Comparison of ENCODE assay signal across 15 cellular contexts in the genomic region with DNA sequence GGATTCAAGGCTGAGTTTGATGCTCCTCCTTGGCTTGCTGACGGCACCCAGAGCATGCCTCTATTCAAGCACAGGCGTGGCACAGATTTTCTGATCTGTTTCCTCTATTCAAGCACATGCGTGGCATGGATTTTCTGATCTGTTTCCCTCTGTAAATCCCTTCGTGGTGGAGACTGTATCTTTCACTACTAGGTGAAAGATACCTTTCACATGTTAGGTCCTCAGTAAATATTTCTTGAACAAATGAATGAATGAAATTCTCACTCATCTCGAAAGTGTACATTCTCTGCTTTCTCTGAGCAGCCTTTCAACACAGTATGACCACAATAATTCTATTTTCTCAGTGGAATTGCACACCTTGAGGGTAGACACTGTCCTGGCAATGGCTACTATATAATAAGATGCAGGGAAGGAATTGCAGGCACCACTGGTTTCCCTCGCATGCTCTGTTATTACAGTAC.
DNase-seq lines count a peak whose midpoint lies in the region; ATAC-seq, FAIRE-seq and TF ChIP-seq lines count a peak whose summit lies in the region.
"Had no signal": no experiment of that assay in that cellular context is flagged by ENCODE, and none has a peak within 500 bp of the region (broad histone marks: within the 10 kb centered on the region; RNA-seq: fewer than 3 reads in every experiment).

No MANE protein-coding gene starts in this region.

- H3K4me1 ChIP-seq in GM12878 (ENCODE audit: control insufficient read depth, insufficient read depth, low read length): peaks cover 37% of the 10 kb centered on the region
- H3K4me1 ChIP-seq: neural progenitor cell had no signal

- no peaks in the 10 kb centered on the region for H4K20me1 ChIP-seq in GM12878 (ENCODE audit: control insufficient read depth, insufficient read depth)

- DNase-seq in GM12878 (ENCODE audit: low read depth, low spot score): no peak
- no peak for DNase-seq in GM03348 (ENCODE audit: low spot score)
- DNase-seq in NCI-H1436 (lab: John Stamatoyannopoulos, UW): no peak
- DNase-seq in mesenteric fat pad (ENCODE audit: low spot score): no peak
- DNase-seq in H7: no peak
- DNase-seq: activated CD4-positive, alpha-beta T cell treated with anti-CD3 and anti-CD28 coated beads, Interleukin-2, amount 10 ng/mL, durations not matched to agents 24 days and 14 days; amygdala; C1 segment of cervical spinal cord; NCI-H2081 had no signal

- TF ChIP-seq EP300 in GM12878 (IDR thresholded peaks at IDR 0.05; ENCODE audit: borderline replicate concordance in 1 of 2, control insufficient read depth in 1 of 2, low read depth in 2 of 2, low read length in 2 of 2): no peak

- no peak for TF ChIP-seq POLR2A in GM12878 (IDR thresholded peaks at IDR 0.05; ENCODE audit: low read depth, low read length)

- peak overlapping the region; percentile 30; the same call in 1 of the 2 replicates for H3K9ac ChIP-seq in GM12878 (ENCODE audit: control insufficient read depth, insufficient read depth, low read length)
- H3K9ac ChIP-seq: neural progenitor cell had no signal

- WGBS in GM12878 (ENCODE audit: insufficient coverage, insufficient replicate concordance, low lambda C conversion rate, missing lambda C conversion rate): 30% methylated on average over 6 of the region's 6 CpGs

- POLR2A ChIA-PET in GM12878 (lab: Charles Lee): interaction anchor here (0.9 to 5.8 kb wide), 6 partner anchors 14 to 196 kb away, joined by 4 to 69 read pairs (median 11); a partner anchor contains a TSS

- RAD21 ChIA-PET in GM12878 (lab: Charles Lee; ENCODE audit: unreplicated experiment): interaction anchor here (0.7 to 6.8 kb wide), 17 partner anchors 8 to 196 kb away, joined by 3 to 202 read pairs (median 12); a partner anchor contains a TSS

- peak overlapping the region; percentile 97 for H3K27ac ChIP-seq in GM12878 (ENCODE audit: control insufficient read depth, insufficient read depth)
- H3K27ac ChIP-seq: coronary artery, neural progenitor cell, thoracic aorta had no signal

- peak overlapping the region; percentile 44; the same call in 1 of the 2 replicates for H2AFZ ChIP-seq in GM12878 (ENCODE audit: control insufficient read depth, low read depth, low read length)
- H2AFZ ChIP-seq: neural progenitor cell had no signal

- H3K27me3 ChIP-seq in GM12878 (replicated peaks in 1 of 2; ENCODE audit: control insufficient read depth in 2 of 2, insufficient read depth in 2 of 2, low read length in 1 of 2) (no peaks in the 10 kb centered on the region), H7 (ENCODE audit: control insufficient read depth, insufficient read depth, low read length) (no peaks in the 10 kb centered on the region)
- H3K27me3 ChIP-seq: neural progenitor cell had no signal

- no peak for FAIRE-seq in GM12878 (lab: Jason Lieb, UNC)

- no peaks in the 10 kb centered on the region for H3K79me2 ChIP-seq in GM12878 (ENCODE audit: control insufficient read depth, insufficient read depth, low read length)

- H3K36me3 ChIP-seq in GM12878 (ENCODE audit: control insufficient read depth in 2 of 2, insufficient read depth in 2 of 2, low read length in 1 of 2) (no peaks in the 10 kb centered on the region), H7 (replicated peaks; ENCODE audit: control insufficient read depth, insufficient read depth, low read length) (no peaks in the 10 kb centered on the region)
- H3K36me3 ChIP-seq: neural progenitor cell, thoracic aorta had no signal

- H3K4me3 ChIP-seq in GM12878 (no peak overlapping the region), H7 (ENCODE audit: insufficient read depth, low read depth, low read length) (no peak overlapping the region)
- H3K4me3 ChIP-seq: coronary artery, neural progenitor cell, thoracic aorta had no signal

- no TSS peak for BruUV-seq in GM12878 (replicated peaks; lab: Mats Ljungman, UMichigan)

- intact Hi-C loops in GM12878 (cut with micrococcal nuclease; ENCODE audit: unreplicated experiment): loop anchor here (5.0 to 10.0 kb wide), 2 partner anchors 76 to 168 kb away; no protein-coding TSS in a partner anchor

- TF ChIP-seq RAD21 in GM12878 (IDR thresholded peaks at IDR 0.05; ENCODE audit: insufficient read depth, low read depth, low read length): no peak

- peak overlapping the region; percentile 80 for H3K4me2 ChIP-seq in GM12878 (ENCODE audit: control insufficient read depth, insufficient read depth)
- H3K4me2 ChIP-seq: neural progenitor cell had no signal

- TF ChIP-seq CTCF in GM12878 (IDR thresholded peaks at IDR 0.05 in 2 of 3, conservative IDR thresholded peaks at IDR 0.05 in 1 of 3; ENCODE audit: control insufficient read depth in 2 of 3, extremely low read depth in 1 of 3, insufficient read depth in 1 of 3, low read depth in 3 of 3, low read length in 3 of 3): no peak

- CTCF ChIA-PET in GM12878 (lab: Yijun Ruan, JAX): interaction anchor here (0.6 to 5.6 kb wide), 10 partner anchors 10 to 261 kb away, joined by 3 to 45 read pairs (median 6); no protein-coding TSS in a partner anchor

- in situ Hi-C loops in GM12878 (cut with MboI): loop anchor here (5.0 kb wide), 1 partner anchor 154 kb away; no protein-coding TSS in a partner anchor

- ATAC-seq in GM18907 (IDR thresholded peaks at IDR 0.05; ENCODE audit: unreplicated experiment) (peak; percentile 29), GM21737 (IDR thresholded peaks at IDR 0.05; ENCODE audit: unreplicated experiment) (peak; percentile 7), HG03108 (IDR thresholded peaks at IDR 0.05; ENCODE audit: unreplicated experiment) (peak; percentile 0), GM12878 (peak; percentile 26)

- SMC1A ChIA-PET in GM12878 (lab: Charles Lee; ENCODE audit: uncharacterized antibody, unreplicated experiment): interaction anchor here (0.8 to 12.1 kb wide), 16 partner anchors 8 to 197 kb away, joined by 3 to 217 read pairs (median 8); no protein-coding TSS in a partner anchor

- H3K9me3 ChIP-seq in GM12878 (replicated peaks; ENCODE audit: control insufficient read depth, insufficient read depth, low read length): no peaks in the 10 kb centered on the region
- H3K9me3 ChIP-seq: thoracic aorta had no signal

TF ChIP-seq in GM12878, 131 proteins besides CTCF, POLR2A, EP300 and RAD21 (continues in another document):
- no peak for TF ChIP-seq MEF2A (IDR thresholded peaks at IDR 0.05; ENCODE audit: insufficient read depth, low read depth, low read length)
- no peak for TF ChIP-seq TARDBP (IDR thresholded peaks at IDR 0.05; ENCODE audit: borderline replicate concordance)
- TF ChIP-seq BHLHE40 (IDR thresholded peaks at IDR 0.05; ENCODE audit: borderline replicate concordance in 1 of 2, low read depth in 2 of 2, low read length in 1 of 2): no peak; a peak in 1 of 4 replicates
- TF ChIP-seq, protein P1, sequence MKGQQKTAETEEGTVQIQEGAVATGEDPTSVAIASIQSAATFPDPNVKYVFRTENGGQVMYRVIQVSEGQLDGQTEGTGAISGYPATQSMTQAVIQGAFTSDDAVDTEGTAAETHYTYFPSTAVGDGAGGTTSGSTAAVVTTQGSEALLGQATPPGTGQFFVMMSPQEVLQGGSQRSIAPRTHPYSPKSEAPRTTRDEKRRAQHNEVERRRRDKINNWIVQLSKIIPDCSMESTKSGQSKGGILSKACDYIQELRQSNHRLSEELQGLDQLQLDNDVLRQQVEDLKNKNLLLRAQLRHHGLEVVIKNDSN (IDR thresholded peaks at IDR 0.05; ENCODE audit: borderline replicate concordance, extremely low read length, insufficient read depth, low read depth, low read length): no peak
- no peak for TF ChIP-seq HDAC2 (IDR thresholded peaks at IDR 0.05)
- TF ChIP-seq SPI1 (IDR thresholded peaks at IDR 0.05; ENCODE audit: borderline replicate concordance, insufficient read depth, low read depth, low read length): no peak
- no peak for TF ChIP-seq NR2C1 (IDR thresholded peaks at IDR 0.05)
- TF ChIP-seq MTA2 (IDR thresholded peaks at IDR 0.05; ENCODE audit: low read depth): peak; percentile 60; the same call in 1 of the 2 replicates
- 0 out of 2 replicates have a peak, but pooled peaks have one; percentile 1 for TF ChIP-seq JUNB (IDR thresholded peaks at IDR 0.05)
- no peak for TF ChIP-seq CHD1 (IDR thresholded peaks at IDR 0.05; ENCODE audit: low read depth, low read length)
- no peak for TF ChIP-seq NRF1 (conservative IDR thresholded peaks at IDR 0.05; ENCODE audit: low read depth, low read length)
- TF ChIP-seq ZNF24 (IDR thresholded peaks at IDR 0.05): peak; percentile 97
- TF ChIP-seq MYC (IDR thresholded peaks at IDR 0.05; ENCODE audit: insufficient read depth, insufficient read length, insufficient replicate concordance, low read length, severe bottlenecking): no peak
- TF ChIP-seq HCFC1 (IDR thresholded peaks at IDR 0.05; ENCODE audit: low read length): no peak
- no peak for TF ChIP-seq SIX5 (IDR thresholded peaks at IDR 0.05; ENCODE audit: low read depth, low read length, severe bottlenecking)
- TF ChIP-seq TCF12 (IDR thresholded peaks at IDR 0.05; ENCODE audit: low read depth, low read length): no peak
- TF ChIP-seq MEF2B (IDR thresholded peaks at IDR 0.05; ENCODE audit: partially characterized antibody, poor library complexity, severe bottlenecking): no peak
- TF ChIP-seq ZBED1 (IDR thresholded peaks at IDR 0.05; ENCODE audit: borderline replicate concordance): no peak
- TF ChIP-seq, protein P2, sequence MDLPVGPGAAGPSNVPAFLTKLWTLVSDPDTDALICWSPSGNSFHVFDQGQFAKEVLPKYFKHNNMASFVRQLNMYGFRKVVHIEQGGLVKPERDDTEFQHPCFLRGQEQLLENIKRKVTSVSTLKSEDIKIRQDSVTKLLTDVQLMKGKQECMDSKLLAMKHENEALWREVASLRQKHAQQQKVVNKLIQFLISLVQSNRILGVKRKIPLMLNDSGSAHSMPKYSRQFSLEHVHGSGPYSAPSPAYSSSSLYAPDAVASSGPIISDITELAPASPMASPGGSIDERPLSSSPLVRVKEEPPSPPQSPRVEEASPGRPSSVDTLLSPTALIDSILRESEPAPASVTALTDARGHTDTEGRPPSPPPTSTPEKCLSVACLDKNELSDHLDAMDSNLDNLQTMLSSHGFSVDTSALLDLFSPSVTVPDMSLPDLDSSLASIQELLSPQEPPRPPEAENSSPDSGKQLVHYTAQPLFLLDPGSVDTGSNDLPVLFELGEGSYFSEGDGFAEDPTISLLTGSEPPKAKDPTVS (IDR thresholded peaks at IDR 0.05; ENCODE audit: low read depth, low read length): no peak
